9 cellular contexts compared by ENCODE assay signal in the genomic region with DNA sequence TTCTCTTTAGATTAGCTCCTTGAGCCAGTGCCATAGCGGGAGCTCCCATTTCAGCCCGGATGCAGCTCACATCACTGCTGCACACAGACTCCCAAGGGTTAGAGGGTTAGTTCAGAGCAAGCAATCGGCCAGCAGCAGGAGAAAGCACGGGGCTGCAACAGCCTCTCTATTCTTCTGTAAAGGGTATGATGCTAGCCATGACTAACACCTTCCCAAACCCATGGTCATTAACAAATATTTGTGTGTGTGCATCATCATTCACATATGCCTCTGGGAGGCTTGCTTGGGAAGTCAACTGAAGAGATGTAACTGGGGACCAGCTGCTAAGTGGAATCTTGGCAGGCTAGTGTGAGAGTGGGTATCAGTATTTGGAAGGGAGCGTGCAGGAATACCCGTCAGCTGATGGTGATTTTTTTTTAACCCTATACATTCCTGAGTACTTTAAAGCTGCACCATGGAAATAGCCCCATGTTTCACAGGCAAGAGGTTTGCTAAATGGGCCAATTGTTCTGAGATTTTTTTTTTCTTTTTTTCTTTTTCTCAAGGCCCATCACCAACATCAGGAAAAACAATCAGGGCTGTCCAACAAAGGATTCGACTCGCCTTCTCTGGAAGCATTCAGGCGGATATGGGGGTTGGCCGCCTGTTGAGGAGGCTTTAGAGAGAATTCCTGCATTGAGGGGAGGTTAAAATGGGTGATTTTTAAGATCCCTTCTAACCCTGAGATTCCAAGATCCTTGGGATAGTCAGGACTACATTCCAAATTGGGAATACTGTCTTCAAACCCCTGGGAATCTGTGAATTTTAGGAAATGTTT. TPM values are rescaled to one million over a fixed set of nuclear protein-coding genes. Genes with fewer than 3 reads are reported as not detected.
DNase-seq lines count a peak whose midpoint lies in the region; ATAC-seq, FAIRE-seq and TF ChIP-seq lines count a peak whose summit lies in the region.
"Had no signal": no experiment of that assay in that cellular context is flagged by ENCODE, and none has a peak within 500 bp of the region (broad histone marks: within the 10 kb centered on the region; RNA-seq: fewer than 3 reads in every experiment).

No MANE protein-coding gene starts in this region.

- H3K4ac ChIP-seq in neuronal stem cell (ENCODE audit: low read length): no peak overlapping the region

- peak overlapping the region; percentile 82 for H2AFZ ChIP-seq in neuronal stem cell (ENCODE audit: low read length)

- H2BK12ac ChIP-seq in neuronal stem cell (ENCODE audit: low read length): no peak overlapping the region

- H3K9me3 ChIP-seq in neuronal stem cell (replicated peaks in 1 of 2; ENCODE audit: control insufficient read depth in 2 of 2, insufficient read depth in 1 of 2, low read depth in 1 of 2, low read length in 2 of 2): no peaks in the 10 kb centered on the region

- no peak overlapping the region for H4K8ac ChIP-seq in neuronal stem cell (ENCODE audit: low read depth, low read length)

- H3K79me1 ChIP-seq in neuronal stem cell (ENCODE audit: low read depth, low read length): no peaks in the 10 kb centered on the region

- H3K23ac ChIP-seq in neuronal stem cell (ENCODE audit: low read depth, low read length, poor library complexity): no peak overlapping the region

- H3K4me2 ChIP-seq in neuronal stem cell (ENCODE audit: insufficient read depth, low read length, poor library complexity, severe bottlenecking): peak overlapping the region; percentile 63

- no peak overlapping the region for H2BK5ac ChIP-seq in neuronal stem cell (ENCODE audit: low read length)

- no peaks in the 10 kb centered on the region for H3K36me3 ChIP-seq in neuronal stem cell (replicated peaks in 1 of 2; ENCODE audit: control insufficient read depth in 2 of 2, insufficient read depth in 2 of 2, low read length in 2 of 2)

- H2AK5ac ChIP-seq in neuronal stem cell (ENCODE audit: low read depth, low read length): no peak overlapping the region

- H3K27me3 ChIP-seq in neuronal stem cell (ENCODE audit: control insufficient read depth in 3 of 3, insufficient read depth in 3 of 3, low read depth in 1 of 3, low read length in 3 of 3): no peaks in the 10 kb centered on the region

- no peak overlapping the region for H3K14ac ChIP-seq in neuronal stem cell (ENCODE audit: low read length)

- no peak for FAIRE-seq in frontal cortex (lab: Jason Lieb, UNC)
- FAIRE-seq: GM18507 had no signal

- H2BK15ac ChIP-seq in neuronal stem cell (ENCODE audit: low read length): no peak overlapping the region

- H3K4me3 ChIP-seq in neuronal stem cell (ENCODE audit: low read length in 2 of 2): peak overlapping the region; percentile 0 to 48

- peaks cover 8 to 11% of the 10 kb centered on the region in 2 donors for H3K4me1 ChIP-seq in neuronal stem cell (ENCODE audit: control insufficient read depth in 2 of 2, insufficient read depth in 1 of 2, low read depth in 1 of 2, low read length in 2 of 2)

- no peak overlapping the region for H4K91ac ChIP-seq in neuronal stem cell (ENCODE audit: low read depth, low read length, poor library complexity)

- no CpG with 5 or more reads among the region's 10 CpGs for WGBS in neuronal stem cell (ENCODE audit: extremely low coverage in 2 of 2, insufficient read length in 2 of 2, insufficient replicate concordance in 1 of 2), 2 donors

- peak overlapping the region; percentile 90 for H3K27ac ChIP-seq in neuronal stem cell (replicated peaks; ENCODE audit: low read length)

- peak overlapping the region; percentile 36 for H3K18ac ChIP-seq in neuronal stem cell (ENCODE audit: low read length)

- no peak overlapping the region for H3K9ac ChIP-seq in neuronal stem cell (ENCODE audit: low read depth, low read length, poor library complexity)

- no peak overlapping the region for H2BK120ac ChIP-seq in neuronal stem cell (ENCODE audit: low read depth, low read length)

- peak; percentile 97 for ATAC-seq in SK-N-SH treated with all-trans-retinoic acid at 6 μM for 48 hours

- DNase-seq in D341Med (ENCODE audit: low spot score): peak; percentile 25
- peak; percentile 13 to 16 for DNase-seq in frontal cortex (ENCODE audit: low spot score in 2 of 2)
- DNase-seq in neuronal stem cell (ENCODE audit: low spot score): peak; percentile 64
- DNase-seq in NCI-H1436 (lab: John Stamatoyannopoulos, UW): no peak
- DNase-seq in GM19240 (ENCODE audit: insufficient read length, low spot score): no peak
- no peak for DNase-seq in activated T-cell treated with anti-CD3 and anti-CD28 coated beads, Interleukin-2, amount 50 U/mL, for 1 hour
- DNase-seq in Kasumi-1 (lab: John Stamatoyannopoulos, UW): no peak

TF ChIP-seq in SK-N-SH treated with all-trans-retinoic acid at 6 μM for 48 hours, 23 proteins besides CTCF, POLR2A, EP300 and RAD21:
- TF ChIP-seq ISL1 (CRISPR knock-in tag; IDR thresholded peaks at IDR 0.05) (peak; percentile 96), TOX (CRISPR knock-in tag; IDR thresholded peaks at IDR 0.05; ENCODE audit: borderline replicate concordance) (no peak; the same call in 1 of the 2 replicates)
- TF ChIP-seq, protein P1, sequence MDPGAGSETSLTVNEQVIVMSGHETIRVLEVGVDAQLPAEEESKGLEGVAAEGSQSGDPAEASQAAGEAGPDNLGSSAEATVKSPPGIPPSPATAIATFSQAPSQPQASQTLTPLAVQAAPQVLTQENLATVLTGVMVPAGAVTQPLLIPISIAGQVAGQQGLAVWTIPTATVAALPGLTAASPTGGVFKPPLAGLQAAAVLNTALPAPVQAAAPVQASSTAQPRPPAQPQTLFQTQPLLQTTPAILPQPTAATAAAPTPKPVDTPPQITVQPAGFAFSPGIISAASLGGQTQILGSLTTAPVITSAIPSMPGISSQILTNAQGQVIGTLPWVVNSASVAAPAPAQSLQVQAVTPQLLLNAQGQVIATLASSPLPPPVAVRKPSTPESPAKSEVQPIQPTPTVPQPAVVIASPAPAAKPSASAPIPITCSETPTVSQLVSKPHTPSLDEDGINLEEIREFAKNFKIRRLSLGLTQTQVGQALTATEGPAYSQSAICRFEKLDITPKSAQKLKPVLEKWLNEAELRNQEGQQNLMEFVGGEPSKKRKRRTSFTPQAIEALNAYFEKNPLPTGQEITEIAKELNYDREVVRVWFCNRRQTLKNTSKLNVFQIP (CRISPR knock-in tag; IDR thresholded peaks at IDR 0.05; ENCODE audit: borderline replicate concordance, low read depth): 0 out of 2 replicates have a peak, but pooled peaks have one; percentile 42

RNA-seq across cellular contexts. Expression of a gene that starts 33.2 kb away (rescaled TPM):
- total RNA-seq in frontal cortex: 0.41 TPM
- 0.04 TPM for polyA plus RNA-seq in neuronal stem cell (2013, experiment 1 of 2)
- 0.03 TPM for polyA plus RNA-seq in neuronal stem cell (2013, experiment 2 of 2)

RNA-seq across cellular contexts. Expression of a gene that starts 54.3 kb away (rescaled TPM):
- 78.3 TPM for total RNA-seq in frontal cortex
- polyA plus RNA-seq in neuronal stem cell (2013, experiment 1 of 2): 42.1 TPM
- 42.6 TPM for polyA plus RNA-seq in neuronal stem cell (2013, experiment 2 of 2)

Comparison
In these comparisons a context has a peak if more than half of its experiments do, and no peak if none do; other contexts are left out.
1. DNase-seq: peak in D341Med (single experiment), frontal cortex (2 of 2) and neuronal stem cell (single experiment); none in NCI-H1436 (single experiment), GM19240 (single experiment), activated T-cell treated with anti-CD3 and anti-CD28 coated beads, Interleukin-2, amount 50 U/mL, for 1 hour (single experiment) and Kasumi-1 (0 of 2).